1 cellular context compared by ENCODE assay signal in genomic region chr6:150015281-150016001, GRCh38.
TF ChIP-seq lines count a peak whose summit lies in the region.

No MANE protein-coding gene starts in this region.

TF ChIP-seq in GM12878, 131 proteins besides CTCF, POLR2A, EP300 and RAD21:
- TF ChIP-seq RUNX3 (IDR thresholded peaks at IDR 0.05; ENCODE audit: low read length): 0 out of 2 replicates have a peak, but pooled peaks have one; percentile 12
